Comparison of ENCODE assay signal across 8 cellular contexts in genomic region chr18:49476664-49477411, GRCh38. TPM values are rescaled to one million over a fixed set of nuclear protein-coding genes. Genes with fewer than 3 reads are reported as not detected.
DNase-seq lines count a peak whose midpoint lies in the region; ATAC-seq and TF ChIP-seq lines count a peak whose summit lies in the region.

No MANE protein-coding gene starts in this region.

- no peak overlapping the region for H3K4me3 Mint-ChIP-seq in effector memory CD8-positive, alpha-beta T cell

- H3K4me1 Mint-ChIP-seq in effector memory CD8-positive, alpha-beta T cell (ENCODE audit: low read depth in 2 of 2), result peaks cover 2 to 11% of the 10 kb centered on the region in 2 donors

- ATAC-seq in GM19467 (IDR thresholded peaks at IDR 0.05; ENCODE audit: unreplicated experiment), result no peak
- no peak for ATAC-seq in effector memory CD8-positive, alpha-beta T cell (replicated peaks)

- no peaks in the 10 kb centered on the region for H3K27me3 ChIP-seq in brain microvascular endothelial cell (replicated peaks)

- no peaks in the 10 kb centered on the region for H3K9me3 Mint-ChIP-seq in effector memory CD8-positive, alpha-beta T cell

- H3K4me3 ChIP-seq in brain microvascular endothelial cell (ENCODE audit: low read depth, low read length) (no peak overlapping the region), mesodermal cell (ENCODE audit: extremely low read depth, insufficient read depth, low read length, poor library complexity, severe bottlenecking) (no peak overlapping the region)

- H3K27ac Mint-ChIP-seq in effector memory CD8-positive, alpha-beta T cell, result no peak overlapping the region

- in situ Hi-C loops in brain microvascular endothelial cell (cut with HindIII; ENCODE audit: low pct_ligation_motif_present, low sequenced_read_pairs), result no loop called here

- no peaks in the 10 kb centered on the region for H3K9me3 ChIP-seq in mesodermal cell (ENCODE audit: control insufficient read depth, low read length)

- H3K4me1 ChIP-seq in mesodermal cell (ENCODE audit: control insufficient read depth, insufficient read depth, low read length, poor library complexity, severe bottlenecking), result no peaks in the 10 kb centered on the region

- WGBS in mesodermal cell (ENCODE audit: insufficient coverage in 2 of 2), 2 experiments, result 90 to 97% methylated on average over 7 to 8 of the region's 11 CpGs

- peak overlapping the region; percentile 28 for H3K27ac ChIP-seq in brain microvascular endothelial cell
- H3K27ac ChIP-seq in mesodermal cell (ENCODE audit: low read depth, low read length, severe bottlenecking), result peak overlapping the region; percentile 52

- no peak for TF ChIP-seq CTCF in brain microvascular endothelial cell (IDR thresholded peaks at IDR 0.05; ENCODE audit: low read depth, low read length, missing control alignments)

- H3K36me3 ChIP-seq in brain microvascular endothelial cell (replicated peaks) (peaks cover 16% of the 10 kb centered on the region), mesodermal cell (ENCODE audit: control insufficient read depth, insufficient read depth, low read length) (peaks cover 27% of the 10 kb centered on the region)

- DNase-seq in CD1c-positive myeloid dendritic cell (ENCODE audit: extremely low spot score) (peak; percentile 84), Kasumi-1 (lab: John Stamatoyannopoulos, UW) (peak; percentile 78 to 90), brain microvascular endothelial cell (peak; percentile 68), NCI-H1105 treated with DMSO at 0.1 percent for 48 hours (lab: John Stamatoyannopoulos, UW) (no peak), NCI-H1105 (lab: John Stamatoyannopoulos, UW) (no peak)
- no peak for DNase-seq in effector memory CD8-positive, alpha-beta T cell

- no peaks in the 10 kb centered on the region for H3K27me3 Mint-ChIP-seq in effector memory CD8-positive, alpha-beta T cell

- peaks cover 25% of the 10 kb centered on the region for H3K36me3 Mint-ChIP-seq in effector memory CD8-positive, alpha-beta T cell (ENCODE audit: insufficient read depth)

RNA-seq across cellular contexts. Expression of gene C18orf32, which starts 10.2 kb away (rescaled TPM):
- polyA plus RNA-seq in mesodermal cell (2013, experiment 1 of 2), result 37.7 TPM
- 45.8 TPM for polyA plus RNA-seq in mesodermal cell (2013, experiment 2 of 2)

RNA-seq across cellular contexts. Expression of gene RPL17, which starts 15.4 kb away (rescaled TPM):
- 2,750 TPM for polyA plus RNA-seq in mesodermal cell (2013, experiment 1 of 2)
- polyA plus RNA-seq in mesodermal cell (2013, experiment 2 of 2), result 2,934 TPM

RNA-seq across cellular contexts. Expression of gene DYM, which starts 16.4 kb away (rescaled TPM):
- 70.7 TPM for polyA plus RNA-seq in mesodermal cell (2013, experiment 1 of 2)
- polyA plus RNA-seq in mesodermal cell (2013, experiment 2 of 2), result 61.1 TPM

Comparison
In these comparisons a context has a peak if more than half of its experiments do, and no peak if none do; other contexts are left out.
1. DNase-seq: peak in CD1c-positive myeloid dendritic cell (single experiment), Kasumi-1 (2 of 2) and brain microvascular endothelial cell (single experiment); none in NCI-H1105 treated with DMSO at 0.1 percent for 48 hours (single experiment), NCI-H1105 (single experiment) and effector memory CD8-positive, alpha-beta T cell (0 of 3).